ENCODE assay signal across 13 cellular contexts in genomic region chr1:32899586-32900296, GRCh38. TPM values are rescaled to one million over a fixed set of nuclear protein-coding genes. Genes with fewer than 3 reads are reported as not detected.
DNase-seq lines count a peak whose midpoint lies in the region; ATAC-seq and TF ChIP-seq lines count a peak whose summit lies in the region.
"Had no signal": no experiment of that assay in that cellular context is flagged by ENCODE, and none has a peak within 500 bp of the region (broad histone marks: within the 10 kb centered on the region; RNA-seq: fewer than 3 reads in every experiment).

No MANE protein-coding gene starts in this region.

- no peak overlapping the region for H3K27ac ChIP-seq in CD8-positive, alpha-beta T cell (ENCODE audit: low read depth, low read length)
- no peak overlapping the region for H3K27ac ChIP-seq in PC-9

- no peak overlapping the region for H3K27ac Mint-ChIP-seq in CD8-positive, alpha-beta T cell
- no peak overlapping the region for H3K27ac Mint-ChIP-seq in immature natural killer cell
- H3K27ac Mint-ChIP-seq in MCF 10A (ENCODE audit: low read depth, unreplicated experiment) = no peak overlapping the region
- H3K27ac Mint-ChIP-seq: natural killer cell treated with Interleukin-12 subunit alpha and Interleukin-12 subunit beta and Interleukin-15 and Interleukin-18, amount 100 ng/mL, for 72 hours had no signal

- no peak overlapping the region for H3K4me3 ChIP-seq in CD8-positive, alpha-beta T cell (ENCODE audit: low read depth, low read length)
- H3K4me3 ChIP-seq in PC-9 = peak overlapping the region; percentile 97; the same call in 1 of the 2 replicates

- H4K20me1 ChIP-seq in PC-9 (ENCODE audit: insufficient read depth) = no peaks in the 10 kb centered on the region; the same call in 1 of the 2 replicates

- ATAC-seq in CD8-positive, alpha-beta T cell = no peak
- ATAC-seq: natural killer cell treated with Interleukin-12 subunit alpha and Interleukin-12 subunit beta and Interleukin-15 and Interleukin-18, amount 100 ng/mL, for 72 hours had no signal

- POLR2A ChIA-PET in CD8-positive, alpha-beta T cell (lab: Charles Lee) = no interaction called here
- POLR2A ChIA-PET in PC-9 (lab: Charles Lee; ENCODE audit: unreplicated experiment) = no interaction called here
- POLR2A ChIA-PET in MCF 10A (lab: Yijun Ruan, JAX) = interaction anchor here (0.6 kb wide), 1 partner anchor 23 kb away, joined by 3 read pairs; no protein-coding TSS in a partner anchor

- peaks cover 9% of the 10 kb centered on the region for H3K4me1 ChIP-seq in CD8-positive, alpha-beta T cell (ENCODE audit: insufficient read depth, low read length)
- H3K4me1 ChIP-seq in PC-9 (replicated peaks; ENCODE audit: insufficient read depth) = no peaks in the 10 kb centered on the region

- no peaks in the 10 kb centered on the region for H3K36me3 ChIP-seq in CD8-positive, alpha-beta T cell (ENCODE audit: insufficient read depth, low read length)
- no peaks in the 10 kb centered on the region for H3K36me3 ChIP-seq in PC-9 (ENCODE audit: low read depth)
- H3K36me3 ChIP-seq: MG63 had no signal

- H3K4me2 ChIP-seq in PC-9 = peak overlapping the region; percentile 86

- peak overlapping the region; percentile 55 for H3K4me3 Mint-ChIP-seq in CD8-positive, alpha-beta T cell
- peak overlapping the region in 4 of 5 donors; percentile 17 to 70 (median 46) for H3K4me3 Mint-ChIP-seq in immature natural killer cell
- H3K4me3 Mint-ChIP-seq in MCF 10A (ENCODE audit: unreplicated experiment) = no peak overlapping the region

- 0 out of 2 replicates have a peak, but pooled peaks cover 8% of the 10 kb centered on the region for H3K79me2 ChIP-seq in PC-9 (ENCODE audit: low read depth)

- H3K9me3 ChIP-seq in CD8-positive, alpha-beta T cell (ENCODE audit: low read length) = no peaks in the 10 kb centered on the region
- H3K9me3 ChIP-seq in PC-9 (ENCODE audit: insufficient read depth, low read depth) = no peaks in the 10 kb centered on the region
- H3K9me3 ChIP-seq: MG63 had no signal

- no peak overlapping the region for H2AFZ ChIP-seq in PC-9

- H3K4me1 Mint-ChIP-seq in CD8-positive, alpha-beta T cell (ENCODE audit: low read depth) = peaks cover 7% of the 10 kb centered on the region
- H3K4me1 Mint-ChIP-seq in immature natural killer cell (peaks cover 11 to 14% of the 10 kb centered on the region in 2 donors), MCF 10A (ENCODE audit: insufficient read depth, unreplicated experiment) (no peaks in the 10 kb centered on the region)

- BruUV-seq in PC-9 (replicated peaks; lab: Mats Ljungman, UMichigan) (no TSS peak), MCF 10A (replicated peaks; lab: Mats Ljungman, UMichigan) (no TSS peak)

- DNase-seq in CD8-positive, alpha-beta T cell = no peak
- DNase-seq in PC-9 (no peak), immature natural killer cell (no peak), retina (peak; percentile 2), NCI-H526 treated with DMSO at 0.1 percent for 48 hours (lab: John Stamatoyannopoulos, UW) (no peak), MCF 10A (ENCODE audit: unreplicated experiment) (no peak), amniotic stem cell (lab: John Stamatoyannopoulos, UW) (no peak)
- no peak for DNase-seq in activated CD4-positive, CD25-positive, alpha-beta regulatory T cell treated with anti-CD3 and anti-CD28 coated beads, Interleukin-2, amount 50 U/mL, for 72 hours
- DNase-seq: activated CD4-positive, alpha-beta T cell treated with anti-CD3 and anti-CD28 coated beads, Interleukin-2, amount 50 U/mL, for 48 hours; MG63; NCI-H1694; stimulated activated CD4-positive, alpha-beta T cell treated with anti-CD3 and anti-CD28 coated beads, Interleukin-1b, Interleukin-23, amount 100 ng/mL, for 48 hours had no signal

- peaks cover 7% of the 10 kb centered on the region; the same call in 1 of the 2 replicates for H3F3A ChIP-seq in PC-9 (ENCODE audit: insufficient read depth, low read depth)

- no peaks in the 10 kb centered on the region for H3K9me2 ChIP-seq in PC-9 (ENCODE audit: insufficient read depth)

- no peaks in the 10 kb centered on the region for H3K9me3 Mint-ChIP-seq in CD8-positive, alpha-beta T cell
- peaks cover 0 to 5% (median 0%) of the 10 kb centered on the region in 6 donors for H3K9me3 Mint-ChIP-seq in immature natural killer cell
- no peaks in the 10 kb centered on the region for H3K9me3 Mint-ChIP-seq in MCF 10A (ENCODE audit: unreplicated experiment)
- H3K9me3 Mint-ChIP-seq: natural killer cell treated with Interleukin-12 subunit alpha and Interleukin-12 subunit beta and Interleukin-15 and Interleukin-18, amount 100 ng/mL, for 72 hours had no signal

- peaks cover 7% of the 10 kb centered on the region for H3K27me3 ChIP-seq in CD8-positive, alpha-beta T cell (ENCODE audit: insufficient read depth, low read length)
- H3K27me3 ChIP-seq in PC-9 (ENCODE audit: insufficient read depth, low read depth) = no peaks in the 10 kb centered on the region
- H3K27me3 ChIP-seq: MG63 had no signal

- intact Hi-C loops in CD8-positive, alpha-beta T cell (cut with DNase I, micrococcal nuclease) = no loop called here
- intact Hi-C loops in PC-9 (cut with micrococcal nuclease; ENCODE audit: unreplicated experiment) (no loop called here), MCF 10A (cut with micrococcal nuclease) (no loop called here)

- TF ChIP-seq CTCF in CD8-positive, alpha-beta T cell (IDR thresholded peaks at IDR 0.05) = no peak
- TF ChIP-seq CTCF in PC-9 (conservative IDR thresholded peaks at IDR 0.05) = no peak
- no peak for TF ChIP-seq CTCF in MCF 10A (IDR thresholded peaks at IDR 0.05; ENCODE audit: unreplicated experiment)

- no peaks in the 10 kb centered on the region for H3K36me3 Mint-ChIP-seq in CD8-positive, alpha-beta T cell
- no peaks in the 10 kb centered on the region for H3K36me3 Mint-ChIP-seq in immature natural killer cell
- no peaks in the 10 kb centered on the region for H3K36me3 Mint-ChIP-seq in MCF 10A (ENCODE audit: insufficient read depth, unreplicated experiment)
- H3K36me3 Mint-ChIP-seq: natural killer cell treated with Interleukin-12 subunit alpha and Interleukin-12 subunit beta and Interleukin-15 and Interleukin-18, amount 100 ng/mL, for 72 hours had no signal

- H3K27me3 Mint-ChIP-seq in CD8-positive, alpha-beta T cell (ENCODE audit: low read depth) = peaks cover 48% of the 10 kb centered on the region
- H3K27me3 Mint-ChIP-seq in immature natural killer cell (ENCODE audit: low read depth in 3 of 3) (peaks cover 7 to 14% (median 14%) of the 10 kb centered on the region in 3 donors), MCF 10A (ENCODE audit: insufficient read depth, unreplicated experiment) (no peaks in the 10 kb centered on the region)

- CTCF ChIA-PET in CD8-positive, alpha-beta T cell (lab: Charles Lee) = interaction anchor here (0.9 kb wide), 1 partner anchor 8 kb away, joined by 5 read pairs; no protein-coding TSS in a partner anchor
- CTCF ChIA-PET in PC-9 (lab: Charles Lee) (interaction anchor here (1.4 kb wide), 1 partner anchor 21 kb away, joined by 5 read pairs; no protein-coding TSS in a partner anchor), MCF 10A (lab: Yijun Ruan, JAX) (interaction anchor here (1.7 kb wide), 1 partner anchor 27 kb away, joined by 5 read pairs; no protein-coding TSS in a partner anchor)

RNA-seq across cellular contexts. Expression of gene TMEM54, which starts 1.4 kb away (rescaled TPM):
- total RNA-seq in CD8-positive, alpha-beta T cell = not detected
- 102 and 132 TPM in 2 replicates for total RNA-seq in PC-9 (2021)
- not detected for polyA plus RNA-seq in immature natural killer cell
- total RNA-seq in MCF 10A (2022) = 6.2 and 12.1 TPM in 2 replicates

RNA-seq across cellular contexts. Expression of gene HPCA, which starts 13.4 kb away (rescaled TPM):
- total RNA-seq in CD8-positive, alpha-beta T cell = not detected
- not detected in 2 replicates for total RNA-seq in PC-9 (2021)
- not detected for polyA plus RNA-seq in immature natural killer cell
- total RNA-seq in MCF 10A (2022) = not detected in 2 replicates

RNA-seq across cellular contexts. Expression of gene FNDC5, which starts 29.0 kb away (rescaled TPM):
- total RNA-seq in CD8-positive, alpha-beta T cell = not detected
- total RNA-seq in PC-9 (2021) = not detected in 2 replicates
- polyA plus RNA-seq in immature natural killer cell = not detected
- not detected in 2 replicates for total RNA-seq in MCF 10A (2022)
- total RNA-seq: natural killer cell treated with Interleukin-12 subunit alpha and Interleukin-12 subunit beta and Interleukin-15 and Interleukin-18, amount 100 ng/mL, for 72 hours had no signal
